Comparison of ENCODE assay signal across 12 cellular contexts in genomic region chr20:44137210-44137781, GRCh38. TPM values are rescaled to one million over a fixed set of nuclear protein-coding genes. Genes with fewer than 3 reads are reported as not detected.
DNase-seq lines count a peak whose midpoint lies in the region; ATAC-seq and TF ChIP-seq lines count a peak whose summit lies in the region.
"Had no signal": no experiment of that assay in that cellular context is flagged by ENCODE, and none has a peak within 500 bp of the region (broad histone marks: within the 10 kb centered on the region; RNA-seq: fewer than 3 reads in every experiment).

No MANE protein-coding gene starts in this region.

- H3K4me1 ChIP-seq in ascending aorta: peaks cover 8 to 30% of the 10 kb centered on the region in 2 donors

- H3K36me3 ChIP-seq in ascending aorta: no peaks in the 10 kb centered on the region

- DNase-seq in EH (ENCODE audit: low read depth): peak; percentile 94
- DNase-seq in ascending aorta (ENCODE audit: low spot score in 2 of 2): peak in 1 of 2 donors; percentile 79
- DNase-seq in hepatic stellate cell (ENCODE audit: low spot score): peak; percentile 93
- peak; percentile 87 for DNase-seq in posterior vena cava (ENCODE audit: low spot score)
- DNase-seq in stimulated activated CD4-positive, alpha-beta T cell treated with anti-CD3 and anti-CD28 coated beads, Interleukin-12 subunit alpha, Interleukin-12 subunit beta, amount 100 ng/mL, for 4 hours: no peak
- DNase-seq in NK-92 treated with Interleukin-12 subunit alpha and Interleukin-12 subunit beta, amount 100 ng/mL, for 24 hours (lab: John Stamatoyannopoulos, UW): no peak
- no peak for DNase-seq in NCI-H187 treated with DMSO at 0.1 percent for 48 hours (lab: John Stamatoyannopoulos, UW)
- DNase-seq: activated CD8-positive, alpha-beta memory T cell treated with anti-CD3 and anti-CD28 coated beads for 24 hours; NCI-H1436 treated with DMSO at 0.1 percent for 48 hours; small intestine had no signal

- no peak for ATAC-seq in HG02588 (IDR thresholded peaks at IDR 0.05; ENCODE audit: unreplicated experiment)

- peak overlapping the region; percentile 92 for H3K27ac ChIP-seq in ascending aorta
- H3K27ac ChIP-seq: C4-2B had no signal

- no peak for TF ChIP-seq CTCF in ascending aorta (IDR thresholded peaks at IDR 0.05)

- H3K27me3 ChIP-seq in ascending aorta: no peaks in the 10 kb centered on the region

- intact Hi-C loops in ascending aorta (cut with DNase I): loop anchor here (2.0 kb wide), 1 partner anchor 50 kb away; the partner anchor contains the start of gene JPH2
- intact Hi-C loops in posterior vena cava (cut with DNase I): no loop called here

- H3K9me3 ChIP-seq in ascending aorta: no peaks in the 10 kb centered on the region

- H3K4me3 ChIP-seq in ascending aorta: peak overlapping the region in 1 of 2 donors; percentile 28

RNA-seq across cellular contexts. Expression of gene JPH2, which starts 49.7 kb away (rescaled TPM):
- total RNA-seq in ascending aorta (86.7 TPM), posterior vena cava (100 to 1,000 TPM; 121 to 130 TPM)

Comparison
In these comparisons a context has a peak if more than half of its experiments do, and no peak if none do; other contexts are left out.
1. DNase-seq: peak in EH (single experiment), hepatic stellate cell (single experiment) and posterior vena cava (single experiment); none in stimulated activated CD4-positive, alpha-beta T cell treated with anti-CD3 and anti-CD28 coated beads, Interleukin-12 subunit alpha, Interleukin-12 subunit beta, amount 100 ng/mL, for 4 hours (single experiment), NK-92 treated with Interleukin-12 subunit alpha and Interleukin-12 subunit beta, amount 100 ng/mL, for 24 hours (single experiment) and NCI-H187 treated with DMSO at 0.1 percent for 48 hours (single experiment).